17 cellular contexts compared by ENCODE assay signal in genomic region chr18:40868110-40868858, GRCh38.
DNase-seq lines count a peak whose midpoint lies in the region; ATAC-seq and TF ChIP-seq lines count a peak whose summit lies in the region.
"Had no signal": no experiment of that assay in that cellular context is flagged by ENCODE, and none has a peak within 500 bp of the region (broad histone marks: within the 10 kb centered on the region; RNA-seq: fewer than 3 reads in every experiment).

No MANE protein-coding gene starts in this region.

- H3K27ac ChIP-seq in AG04450 (ENCODE audit: low read depth, low read length) (no peak overlapping the region), WERI-Rb-1 (no peak overlapping the region), A673 (ENCODE audit: low read depth, low read length, poor library complexity, severe bottlenecking) (no peak overlapping the region)
- no peak overlapping the region for H3K27ac ChIP-seq in CD4-positive, alpha-beta T cell (ENCODE audit: low read depth, low read length)
- H3K27ac ChIP-seq: BLaER1 treated with 17β-estradiol and CSF1 and Interleukin-3, amounts not matched to agents 10 nM and 100 nM had no signal

- BruUV-seq in A673 (replicated peaks; lab: Mats Ljungman, UMichigan) = no TSS peak

- H3K36me3 Mint-ChIP-seq in CD4-positive, alpha-beta T cell (ENCODE audit: low read depth) = no peaks in the 10 kb centered on the region
- H3K36me3 Mint-ChIP-seq: activated CD8-positive, alpha-beta memory T cell treated with anti-CD3 and anti-CD28 coated beads, Interleukin-2, amount 10 ng/mL, durations not matched to agents 7 days and 5 days; immature natural killer cell; stimulated activated naive B cell treated with anti-CD40 and anti-IgM and Interleukin-4, amounts not matched to agents 10 μg/mL and 1 μg/mL and 100 μg/mL, for 72 hours had no signal

- peaks cover 4% of the 10 kb centered on the region for H3K9me3 Mint-ChIP-seq in CD4-positive, alpha-beta T cell

- no peak overlapping the region for H3K4me3 Mint-ChIP-seq in CD4-positive, alpha-beta T cell
- H3K4me3 Mint-ChIP-seq: activated CD8-positive, alpha-beta memory T cell treated with anti-CD3 and anti-CD28 coated beads, Interleukin-2, amount 10 ng/mL, durations not matched to agents 7 days and 5 days; immature natural killer cell; nephron progenitor cell; stimulated activated naive B cell treated with anti-CD40 and anti-IgM and Interleukin-4, amounts not matched to agents 10 μg/mL and 1 μg/mL and 100 μg/mL, for 72 hours had no signal

- CTCF ChIA-PET in AG04450 (lab: Charles Lee) = interaction anchor here (0.6 kb wide), 1 partner anchor 506 kb away, joined by 6 read pairs; no protein-coding TSS in a partner anchor
- CTCF ChIA-PET in CD4-positive, alpha-beta T cell (lab: Charles Lee) = no interaction called here
- CTCF ChIA-PET in A673 (lab: Charles Lee) = no interaction called here

- intact Hi-C loops in CD4-positive, alpha-beta T cell (cut with DNase I, micrococcal nuclease) = no loop called here
- intact Hi-C loops in A673 (cut with micrococcal nuclease; ENCODE audit: unreplicated experiment) = no loop called here

- H3K4me1 Mint-ChIP-seq in CD4-positive, alpha-beta T cell (ENCODE audit: low read depth) = no peaks in the 10 kb centered on the region
- H3K4me1 Mint-ChIP-seq: activated CD8-positive, alpha-beta memory T cell treated with anti-CD3 and anti-CD28 coated beads, Interleukin-2, amount 10 ng/mL, durations not matched to agents 7 days and 5 days; immature natural killer cell; nephron progenitor cell; stimulated activated naive B cell treated with anti-CD40 and anti-IgM and Interleukin-4, amounts not matched to agents 10 μg/mL and 1 μg/mL and 100 μg/mL, for 72 hours had no signal

- H3K36me3 ChIP-seq in WERI-Rb-1 (no peaks in the 10 kb centered on the region), A673 (ENCODE audit: insufficient read depth, low read length, poor library complexity, severe bottlenecking) (no peaks in the 10 kb centered on the region)
- H3K36me3 ChIP-seq: BLaER1 treated with 17β-estradiol and CSF1 and Interleukin-3, amounts not matched to agents 10 nM and 100 nM had no signal

- DNase-seq in AG04450 (ENCODE audit: low read depth, low spot score) (peak; percentile 49), HUDEP-2 (lab: John Stamatoyannopoulos, UW; ENCODE audit: unreplicated experiment in 76 of 76) (peak in 52 of 76 experiments; percentile 2 to 88 (median 34)), astrocyte of the hippocampus (ENCODE audit: low read depth, low spot score) (peak; percentile 49), iris pigment epithelial cell (ENCODE audit: low read depth) (peak; percentile 95), WERI-Rb-1 (no peak), A673 (ENCODE audit: low spot score) (no peak)
- DNase-seq in CD4-positive, alpha-beta T cell = no peak
- DNase-seq: activated CD8-positive, alpha-beta memory T cell treated with anti-CD3 and anti-CD28 coated beads, Interleukin-2, amount 10 ng/mL, durations not matched to agents 7 days and 5 days; effector memory CD4-positive, alpha-beta T cell; HCEC 1CT; immature natural killer cell; NCI-H524 treated with DMSO at 0.1 percent for 48 hours; nephron progenitor cell; stimulated activated naive B cell treated with anti-CD40 and anti-IgM and Interleukin-4, amounts not matched to agents 10 μg/mL and 1 μg/mL and 100 μg/mL, for 72 hours; T-helper 9 cell had no signal

- H3K27me3 ChIP-seq in AG04450 (ENCODE audit: control insufficient read depth, insufficient read depth, low read length) = no peaks in the 10 kb centered on the region
- H3K27me3 ChIP-seq in CD4-positive, alpha-beta T cell (ENCODE audit: control insufficient read depth, insufficient read depth, low read length) = no peaks in the 10 kb centered on the region
- no peaks in the 10 kb centered on the region for H3K27me3 ChIP-seq in WERI-Rb-1 (ENCODE audit: insufficient read depth, low read depth, severe bottlenecking)
- H3K27me3 ChIP-seq in A673 (replicated peaks; ENCODE audit: insufficient read depth, low read depth, low read length, poor library complexity) = no peaks in the 10 kb centered on the region
- H3K27me3 ChIP-seq: BLaER1 treated with 17β-estradiol and CSF1 and Interleukin-3, amounts not matched to agents 10 nM and 100 nM had no signal

- POLR2A ChIA-PET in AG04450 (lab: Yijun Ruan, JAX) (no interaction called here), A673 (lab: Charles Lee; ENCODE audit: low non-redundant PET) (no interaction called here)
- POLR2A ChIA-PET in CD4-positive, alpha-beta T cell (lab: Charles Lee) = no interaction called here

- no peaks in the 10 kb centered on the region for H3K4me1 ChIP-seq in A673 (ENCODE audit: insufficient read depth, low read length, poor library complexity, severe bottlenecking)

- no peak for TF ChIP-seq CTCF in AG04450 (IDR thresholded peaks at IDR 0.05; ENCODE audit: low read depth, low read length)
- no peak for TF ChIP-seq CTCF in CD4-positive, alpha-beta T cell (IDR thresholded peaks at IDR 0.05)
- TF ChIP-seq CTCF in WERI-Rb-1 (IDR thresholded peaks at IDR 0.05; ENCODE audit: low read depth, low read length) = no peak
- TF ChIP-seq CTCF in A673 (conservative IDR thresholded peaks at IDR 0.05; ENCODE audit: low read depth, low read length) = no peak

- H3K27me3 Mint-ChIP-seq in CD4-positive, alpha-beta T cell = no peaks in the 10 kb centered on the region
- H3K27me3 Mint-ChIP-seq: activated CD8-positive, alpha-beta memory T cell treated with anti-CD3 and anti-CD28 coated beads, Interleukin-2, amount 10 ng/mL, durations not matched to agents 7 days and 5 days; stimulated activated naive B cell treated with anti-CD40 and anti-IgM and Interleukin-4, amounts not matched to agents 10 μg/mL and 1 μg/mL and 100 μg/mL, for 72 hours had no signal

- no peak overlapping the region for H3K27ac Mint-ChIP-seq in CD4-positive, alpha-beta T cell
- H3K27ac Mint-ChIP-seq: activated CD8-positive, alpha-beta memory T cell treated with anti-CD3 and anti-CD28 coated beads, Interleukin-2, amount 10 ng/mL, durations not matched to agents 7 days and 5 days; immature natural killer cell; nephron progenitor cell; stimulated activated naive B cell treated with anti-CD40 and anti-IgM and Interleukin-4, amounts not matched to agents 10 μg/mL and 1 μg/mL and 100 μg/mL, for 72 hours had no signal

- H3K4me3 ChIP-seq in AG04450 (ENCODE audit: low read depth, low read length) = no peak overlapping the region
- H3K4me3 ChIP-seq in WERI-Rb-1 (ENCODE audit: low read depth, low read length) = no peak overlapping the region
- H3K4me3 ChIP-seq in A673 (ENCODE audit: low read depth, low read length, poor library complexity, severe bottlenecking) = no peak overlapping the region
- H3K4me3 ChIP-seq: BLaER1 treated with 17β-estradiol and CSF1 and Interleukin-3, amounts not matched to agents 10 nM and 100 nM had no signal

- ATAC-seq in GM21619 (IDR thresholded peaks at IDR 0.05; ENCODE audit: unreplicated experiment) = no peak
- no peak for ATAC-seq in CD4-positive, alpha-beta T cell (ENCODE audit: poor library complexity)
- ATAC-seq: activated CD8-positive, alpha-beta memory T cell treated with anti-CD3 and anti-CD28 coated beads, Interleukin-2, amount 10 ng/mL, durations not matched to agents 7 days and 5 days; stimulated activated naive B cell treated with anti-CD40 and anti-IgM and Interleukin-4, amounts not matched to agents 10 μg/mL and 1 μg/mL and 100 μg/mL, for 72 hours had no signal

- H3K9me3 ChIP-seq in AG04450 (ENCODE audit: control insufficient read depth, insufficient read depth, low read length) = peaks cover 3% of the 10 kb centered on the region; the same call in 1 of the 2 replicates
- peaks cover 5% of the 10 kb centered on the region for H3K9me3 ChIP-seq in CD4-positive, alpha-beta T cell (ENCODE audit: control insufficient read depth, low read length)
- no peaks in the 10 kb centered on the region for H3K9me3 ChIP-seq in WERI-Rb-1 (ENCODE audit: severe bottlenecking)
- peaks cover 3% of the 10 kb centered on the region for H3K9me3 ChIP-seq in A673 (ENCODE audit: low read depth, low read length, poor library complexity, severe bottlenecking)

Comparison
In these comparisons a context has a peak if more than half of its experiments do, and no peak if none do; other contexts are left out.
1. DNase-seq: peak in AG04450 (single experiment), HUDEP-2 (52 of 76), astrocyte of the hippocampus (single experiment) and iris pigment epithelial cell (single experiment); none in CD4-positive, alpha-beta T cell (0 of 10), WERI-Rb-1 (single experiment) and A673 (single experiment).